In the genomic region with DNA sequence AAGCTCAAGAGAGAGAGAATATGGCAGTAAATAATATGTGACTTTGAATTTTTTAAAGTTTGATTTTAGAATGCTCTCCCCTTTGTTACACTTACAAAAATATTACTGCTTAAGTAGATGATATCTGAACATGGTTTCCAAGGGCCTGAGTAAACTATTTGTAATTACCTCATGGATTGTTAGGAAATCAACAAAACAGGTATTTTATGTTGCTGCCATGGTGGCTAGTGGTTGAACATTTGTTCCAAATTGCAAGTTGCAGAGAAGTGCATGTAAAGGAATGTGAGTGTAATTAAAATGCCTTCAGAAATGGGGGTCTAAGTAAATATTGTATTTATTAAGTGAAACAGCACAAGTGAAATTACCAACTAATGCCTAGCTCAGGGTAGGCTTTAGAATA, we compare ENCODE assay signal across 22 cellular contexts.
"Had no signal": no experiment of that assay in that cellular context is flagged by ENCODE, and none has a peak within 500 bp of the region (broad histone marks: within the 10 kb centered on the region; RNA-seq: fewer than 3 reads in every experiment).

No MANE protein-coding gene starts in this region.

- FAIRE-seq: pancreas had no signal

- DNase-seq: activated B cell treated with CpG ODN at 0.5 μM for 24 hours; activated CD4-positive, alpha-beta T cell treated with anti-CD3 and anti-CD28 coated beads, Interleukin-2, amount 10 ng/mL, durations not matched to agents 24 days and 14 days; activated CD8-positive, alpha-beta T cell treated with anti-CD3 and anti-CD28 coated beads for 36 hours; activated naive CD4-positive, alpha-beta T cell treated with anti-CD3 and anti-CD28 coated beads, Interleukin-2, amount 10 ng/mL, durations not matched to agents 7 days and 5 days; activated T-cell treated with anti-CD3 and anti-CD28 coated beads, Interleukin-2, amount 50 U/mL, for 24 hours; colonic mucosa; heart right ventricle; left ventricle myocardium inferior; naive B cell; pancreas; sigmoid colon; stimulated activated CD4-positive, alpha-beta T cell treated with anti-CD3 and anti-CD28 coated beads, Interleukin-12 subunit alpha, Interleukin-12 subunit beta, amount 100 ng/mL, for 4 hours; stimulated activated CD4-positive, alpha-beta T cell treated with anti-CD3 and anti-CD28 coated beads, Interleukin-1b, Interleukin-23, amount 100 ng/mL, for 48 hours; stimulated activated naive CD8-positive, alpha-beta T cell treated with anti-CD3 and anti-CD28 coated beads, Interleukin-15, Interleukin-2, amounts not matched to agents 100 U/mL and 50 U/mL, for 24 hours; T-cell; transverse colon had no signal

- H3K9me3 ChIP-seq: ascending aorta, colonic mucosa, gastroesophageal sphincter, heart right ventricle, left ventricle myocardium inferior, pancreas, sigmoid colon, suprapubic skin, transverse colon, vagina had no signal

- H3K27me3 Mint-ChIP-seq: activated B cell treated with CpG ODN at 0.5 μM for 24 hours; activated CD8-positive, alpha-beta T cell treated with anti-CD3 and anti-CD28 coated beads for 36 hours; activated T-cell treated with anti-CD3 and anti-CD28 coated beads, Interleukin-2, amount 50 U/mL, for 24 hours; naive B cell; T-cell had no signal

- H3K27me3 ChIP-seq: ascending aorta, cardiac muscle cell, colonic mucosa, gastroesophageal sphincter, heart right ventricle, pancreas, sigmoid colon, suprapubic skin, transverse colon, vagina had no signal

- H3K27ac Mint-ChIP-seq: activated B cell treated with CpG ODN at 0.5 μM for 24 hours; activated CD4-positive, alpha-beta T cell treated with anti-CD3 and anti-CD28 coated beads, Interleukin-2, amount 10 ng/mL, durations not matched to agents 24 days and 14 days; activated CD8-positive, alpha-beta T cell treated with anti-CD3 and anti-CD28 coated beads for 36 hours; activated naive CD4-positive, alpha-beta T cell treated with anti-CD3 and anti-CD28 coated beads, Interleukin-2, amount 10 ng/mL, durations not matched to agents 7 days and 5 days; activated T-cell treated with anti-CD3 and anti-CD28 coated beads, Interleukin-2, amount 50 U/mL, for 24 hours; naive B cell; T-cell had no signal

- H3K4me3 Mint-ChIP-seq: activated B cell treated with CpG ODN at 0.5 μM for 24 hours; activated CD4-positive, alpha-beta T cell treated with anti-CD3 and anti-CD28 coated beads, Interleukin-2, amount 10 ng/mL, durations not matched to agents 24 days and 14 days; activated CD8-positive, alpha-beta T cell treated with anti-CD3 and anti-CD28 coated beads for 36 hours; activated naive CD4-positive, alpha-beta T cell treated with anti-CD3 and anti-CD28 coated beads, Interleukin-2, amount 10 ng/mL, durations not matched to agents 7 days and 5 days; activated T-cell treated with anti-CD3 and anti-CD28 coated beads, Interleukin-2, amount 50 U/mL, for 24 hours; naive B cell; T-cell had no signal

- H3K9me3 Mint-ChIP-seq: activated B cell treated with CpG ODN at 0.5 μM for 24 hours; activated CD4-positive, alpha-beta T cell treated with anti-CD3 and anti-CD28 coated beads, Interleukin-2, amount 10 ng/mL, durations not matched to agents 24 days and 14 days; activated CD8-positive, alpha-beta T cell treated with anti-CD3 and anti-CD28 coated beads for 36 hours; activated naive CD4-positive, alpha-beta T cell treated with anti-CD3 and anti-CD28 coated beads, Interleukin-2, amount 10 ng/mL, durations not matched to agents 7 days and 5 days; activated T-cell treated with anti-CD3 and anti-CD28 coated beads, Interleukin-2, amount 50 U/mL, for 24 hours; naive B cell; T-cell had no signal

- H3K4me3 ChIP-seq: ascending aorta, cardiac muscle cell, colonic mucosa, gastroesophageal sphincter, heart right ventricle, left ventricle myocardium inferior, pancreas, sigmoid colon, SK-N-MC, suprapubic skin, transverse colon, vagina had no signal

- H3K36me3 ChIP-seq: ascending aorta, cardiac muscle cell, colonic mucosa, left ventricle myocardium inferior, pancreas, sigmoid colon, suprapubic skin, transverse colon, vagina had no signal

- H3K4me1 ChIP-seq: sigmoid colon had no signal

- H3K27ac ChIP-seq: ascending aorta, cardiac muscle cell, colonic mucosa, gastroesophageal sphincter, left ventricle myocardium inferior, pancreas, sigmoid colon, suprapubic skin, transverse colon, vagina had no signal

- H3K4me1 Mint-ChIP-seq: activated B cell treated with CpG ODN at 0.5 μM for 24 hours, naive B cell had no signal

- ATAC-seq: activated CD8-positive, alpha-beta T cell treated with anti-CD3 and anti-CD28 coated beads for 36 hours; gastroesophageal sphincter; stimulated activated naive CD8-positive, alpha-beta T cell treated with anti-CD3 and anti-CD28 coated beads, Interleukin-15, Interleukin-2, amounts not matched to agents 100 U/mL and 50 U/mL, for 24 hours had no signal
